ENCODE assay signal across 9 cellular contexts in the genomic region with DNA sequence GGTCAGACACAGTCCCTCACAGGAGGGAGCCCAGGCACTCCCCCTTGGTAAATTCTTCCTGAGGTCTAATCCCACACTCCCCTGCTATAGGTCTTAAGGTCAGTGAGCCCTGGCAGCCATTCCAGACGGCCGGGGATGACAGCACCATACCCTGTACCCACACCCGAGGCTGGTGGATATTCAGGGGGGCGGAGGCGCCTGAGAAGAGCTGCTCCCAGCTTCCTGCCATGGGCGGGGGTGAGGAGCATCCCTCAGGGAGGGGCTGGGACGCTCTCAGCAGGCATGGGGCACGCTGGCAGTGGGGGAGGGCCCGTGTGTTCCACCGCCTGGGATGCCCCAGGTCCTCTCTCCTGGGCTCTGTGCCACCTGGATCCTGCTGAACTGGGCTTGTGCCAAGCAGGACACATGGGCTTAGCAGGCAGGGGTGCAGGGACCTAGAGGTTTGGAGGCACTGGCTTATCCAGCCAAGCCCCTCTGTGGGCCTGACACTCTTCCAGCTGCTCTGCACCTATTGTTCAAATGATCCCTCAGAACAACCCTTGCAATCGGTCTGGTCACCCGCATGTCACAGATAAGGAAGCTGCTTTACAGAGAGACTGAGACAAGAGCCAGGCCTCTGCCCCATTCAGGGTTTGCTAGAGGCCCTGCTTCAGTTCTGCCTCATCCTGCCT. TPM values are rescaled to one million over a fixed set of nuclear protein-coding genes. Genes with fewer than 3 reads are reported as not detected.
DNase-seq lines count a peak whose midpoint lies in the region; TF ChIP-seq lines count a peak whose summit lies in the region.
"Had no signal": no experiment of that assay in that cellular context is flagged by ENCODE, and none has a peak within 500 bp of the region (broad histone marks: within the 10 kb centered on the region; RNA-seq: fewer than 3 reads in every experiment).

No MANE protein-coding gene starts in this region.

- intact Hi-C loops in activated T-helper 2 cell treated with anti-CD3 and anti-CD28 coated beads, Interferon-gamma antibody, Interleukin-2, Interleukin-4, amounts not matched to agents 10 μg/mL and 5 μg/mL and 100 μg/mL, durations not matched to agents 14 hours and 24 hours and 36 hours (cut with micrococcal nuclease) = loop anchor here (1.0 to 10.0 kb wide), 5 partner anchors 19 to 167 kb away; a partner anchor contains a TSS

- peaks cover 58% of the 10 kb centered on the region for H3K4me1 Mint-ChIP-seq in activated T-helper 2 cell treated with anti-CD3 and anti-CD28 coated beads, Interferon-gamma antibody, Interleukin-2, Interleukin-4, amounts not matched to agents 10 μg/mL and 5 μg/mL and 100 μg/mL, durations not matched to agents 14 hours and 24 hours and 36 hours (ENCODE audit: low read depth)

- no peak overlapping the region for H3K4me3 ChIP-seq in foreskin fibroblast (ENCODE audit: low read depth in 1 of 2, low read length in 2 of 2)

- TF ChIP-seq CTCF in foreskin fibroblast (IDR thresholded peaks at IDR 0.05; ENCODE audit: low read depth, low read length) = no peak

- H3K9me3 Mint-ChIP-seq in activated T-helper 2 cell treated with anti-CD3 and anti-CD28 coated beads, Interferon-gamma antibody, Interleukin-2, Interleukin-4, amounts not matched to agents 10 μg/mL and 5 μg/mL and 100 μg/mL, durations not matched to agents 14 hours and 24 hours and 36 hours = no peaks in the 10 kb centered on the region

- no peaks in the 10 kb centered on the region for H3K36me3 Mint-ChIP-seq in activated T-helper 2 cell treated with anti-CD3 and anti-CD28 coated beads, Interferon-gamma antibody, Interleukin-2, Interleukin-4, amounts not matched to agents 10 μg/mL and 5 μg/mL and 100 μg/mL, durations not matched to agents 14 hours and 24 hours and 36 hours (ENCODE audit: low read depth)

- DNase-seq in DMS 273 treated with DMSO at 0.1 percent for 48 hours (lab: John Stamatoyannopoulos, UW) (peak; percentile 22), NCI-H2081 treated with DMSO at 0.1 percent for 48 hours (lab: John Stamatoyannopoulos, UW) (peak; percentile 46), mucosa of gallbladder (ENCODE audit: low spot score) (peak; percentile 50), CD1c-positive myeloid dendritic cell (ENCODE audit: extremely low spot score) (no peak), foreskin fibroblast (no peak)
- DNase-seq in activated T-helper 2 cell treated with anti-CD3 and anti-CD28 coated beads, Interferon-gamma antibody, Interleukin-2, Interleukin-4, amounts not matched to agents 10 μg/mL and 5 μg/mL and 100 μg/mL, durations not matched to agents 14 hours and 24 hours and 36 hours (ENCODE audit: low spot score) = no peak
- no peak for DNase-seq in central memory CD4-positive, alpha-beta T cell
- DNase-seq: NCI-H748 treated with DMSO at 0.1 percent for 48 hours had no signal

- H3K27ac Mint-ChIP-seq in activated T-helper 2 cell treated with anti-CD3 and anti-CD28 coated beads, Interferon-gamma antibody, Interleukin-2, Interleukin-4, amounts not matched to agents 10 μg/mL and 5 μg/mL and 100 μg/mL, durations not matched to agents 14 hours and 24 hours and 36 hours = peak overlapping the region; percentile 74

- H3K4me3 Mint-ChIP-seq in activated T-helper 2 cell treated with anti-CD3 and anti-CD28 coated beads, Interferon-gamma antibody, Interleukin-2, Interleukin-4, amounts not matched to agents 10 μg/mL and 5 μg/mL and 100 μg/mL, durations not matched to agents 14 hours and 24 hours and 36 hours (ENCODE audit: low read depth) = no peak overlapping the region

- H3K27me3 Mint-ChIP-seq in activated T-helper 2 cell treated with anti-CD3 and anti-CD28 coated beads, Interferon-gamma antibody, Interleukin-2, Interleukin-4, amounts not matched to agents 10 μg/mL and 5 μg/mL and 100 μg/mL, durations not matched to agents 14 hours and 24 hours and 36 hours (ENCODE audit: low read depth) = peaks cover 44% of the 10 kb centered on the region

RNA-seq across cellular contexts. Expression of a gene that starts 5.7 kb away (rescaled TPM):
- total RNA-seq in activated T-helper 2 cell treated with anti-CD3 and anti-CD28 coated beads, Interferon-gamma antibody, Interleukin-2, Interleukin-4, amounts not matched to agents 10 μg/mL and 5 μg/mL and 100 μg/mL, durations not matched to agents 14 hours and 24 hours and 36 hours = 5.4 and 6.0 TPM in 2 replicates
- 6.0 TPM for total RNA-seq in mucosa of gallbladder

RNA-seq across cellular contexts. Expression of a gene that starts 46.0 kb away (rescaled TPM):
- total RNA-seq in activated T-helper 2 cell treated with anti-CD3 and anti-CD28 coated beads, Interferon-gamma antibody, Interleukin-2, Interleukin-4, amounts not matched to agents 10 μg/mL and 5 μg/mL and 100 μg/mL, durations not matched to agents 14 hours and 24 hours and 36 hours = 0.07 TPM in 1 of 2 replicates, not detected in the other
- 1.8 TPM for total RNA-seq in mucosa of gallbladder
- total RNA-seq: T-helper 1 cell treated with Interleukin-12 subunit alpha and Interleukin-12 subunit beta and Interleukin-4 antibody, amounts not matched to agents 30 ng/mL and 1 ng/mL, for 36 hours had no signal

Comparison
In these comparisons a context has a peak if more than half of its experiments do, and no peak if none do; other contexts are left out.
1. DNase-seq: peak in DMS 273 treated with DMSO at 0.1 percent for 48 hours (single experiment), NCI-H2081 treated with DMSO at 0.1 percent for 48 hours (single experiment) and mucosa of gallbladder (single experiment); none in activated T-helper 2 cell treated with anti-CD3 and anti-CD28 coated beads, Interferon-gamma antibody, Interleukin-2, Interleukin-4, amounts not matched to agents 10 μg/mL and 5 μg/mL and 100 μg/mL, durations not matched to agents 14 hours and 24 hours and 36 hours (single experiment), central memory CD4-positive, alpha-beta T cell (single experiment), CD1c-positive myeloid dendritic cell (single experiment) and foreskin fibroblast (0 of 2).